8 cellular contexts compared by ENCODE assay signal in genomic region chr5:17255471-17256016, GRCh38. TPM values are rescaled to one million over a fixed set of nuclear protein-coding genes. Genes with fewer than 3 reads are reported as not detected.
A peak's percentile ranks its signal among the peaks of the same experiment; 100 is the strongest.
DNase-seq lines count a peak whose midpoint lies in the region; ATAC-seq, FAIRE-seq and TF ChIP-seq lines count a peak whose summit lies in the region.

No MANE protein-coding gene starts in this region.

- no peaks in the 10 kb centered on the region for H4K20me1 ChIP-seq in HepG2 (ENCODE audit: insufficient read depth, low read length)

- intact Hi-C loops in right lobe of liver (cut with DNase I): no loop called here
- intact Hi-C loops in HepG2 (cut with micrococcal nuclease; ENCODE audit: unreplicated experiment): no loop called here
- intact Hi-C loops in posterior cingulate gyrus (cut with DNase I): no loop called here
- intact Hi-C loops in transverse colon (cut with DNase I; ENCODE audit: low total_unique reads): no loop called here

- H3K4me3 ChIP-seq in right lobe of liver (no peak overlapping the region), HepG2 (replicated peaks in 1 of 3; ENCODE audit: insufficient read depth in 1 of 3, low read depth in 2 of 3, low read length in 3 of 3) (no peak overlapping the region), adipocyte (ENCODE audit: low read length) (peak overlapping the region; percentile 43), transverse colon (no peak overlapping the region)
- no peak overlapping the region for H3K4me3 ChIP-seq in effector memory CD4-positive, alpha-beta T cell (ENCODE audit: insufficient read depth, low read depth, low read length, poor library complexity, severe bottlenecking)

- CTCF ChIA-PET in HepG2 (lab: Yijun Ruan, JAX; ENCODE audit: low intra/inter-chr PET ratio, low total read pairs): no interaction called here

- peak; percentile 19 for TF ChIP-seq POLR2A in right lobe of liver (IDR thresholded peaks at IDR 0.05)
- TF ChIP-seq POLR2A in HepG2 (IDR thresholded peaks at IDR 0.05; ENCODE audit: insufficient read depth in 1 of 2, low read depth in 2 of 2, low read length in 2 of 2): no peak
- no peak for TF ChIP-seq POLR2A in transverse colon (IDR thresholded peaks at IDR 0.05)

- no TSS peak for BruUV-seq in HepG2 (replicated peaks; lab: Mats Ljungman, UMichigan)

- TF ChIP-seq RAD21 in HepG2 (CRISPR knock-in tag; IDR thresholded peaks at IDR 0.05): no peak

- H3K27ac ChIP-seq in right lobe of liver (no peak overlapping the region), HepG2 (ENCODE audit: extremely low read length, insufficient read depth, low read length) (no peak overlapping the region), transverse colon (no peak overlapping the region)
- no peak overlapping the region for H3K27ac ChIP-seq in effector memory CD4-positive, alpha-beta T cell (ENCODE audit: insufficient read depth, low read length, poor library complexity, severe bottlenecking)

- no peaks in the 10 kb centered on the region for H3K36me3 ChIP-seq in right lobe of liver
- no peaks in the 10 kb centered on the region for H3K36me3 ChIP-seq in HepG2 (replicated peaks in 1 of 2; ENCODE audit: control insufficient read depth in 1 of 2, insufficient read depth in 2 of 2, low read length in 2 of 2)
- H3K36me3 ChIP-seq in adipocyte (ENCODE audit: control insufficient read depth, insufficient read depth, low read length, severe bottlenecking): no peaks in the 10 kb centered on the region
- no peaks in the 10 kb centered on the region for H3K36me3 ChIP-seq in effector memory CD4-positive, alpha-beta T cell (ENCODE audit: control insufficient read depth, insufficient read depth, low read length)
- H3K36me3 ChIP-seq in transverse colon: no peaks in the 10 kb centered on the region

- in situ Hi-C loops in HepG2 (cut with HindIII; ENCODE audit: extremely low pct_ligation_motif_present, low pct_unique_long_range_greater_than_20kb) (no loop called here), transverse colon (cut with MboI; ENCODE audit: low pct_ligation_motif_present in 1 of 4, low pct_unique_long_range_greater_than_20kb in 1 of 4, low sequenced_read_pairs in 3 of 4) (no loop called here)

- H3K79me2 ChIP-seq in HepG2 (ENCODE audit: insufficient read depth, low read length): no peaks in the 10 kb centered on the region

- TF ChIP-seq CTCF in right lobe of liver (IDR thresholded peaks at IDR 0.05) (no peak), HepG2 (CRISPR knock-in tag; IDR thresholded peaks at IDR 0.05) (no peak), transverse colon (IDR thresholded peaks at IDR 0.05) (no peak)

- H3K27me3 ChIP-seq in right lobe of liver (no peaks in the 10 kb centered on the region), HepG2 (ENCODE audit: control insufficient read depth in 1 of 2, insufficient read depth in 2 of 2, low read length in 2 of 2) (no peaks in the 10 kb centered on the region; a peak in 1 of 5 replicates), adipocyte (replicated peaks; ENCODE audit: control insufficient read depth, insufficient read depth, low read length) (no peaks in the 10 kb centered on the region), transverse colon (no peaks in the 10 kb centered on the region)
- H3K27me3 ChIP-seq in effector memory CD4-positive, alpha-beta T cell (replicated peaks; ENCODE audit: control insufficient read depth, insufficient read depth, low read length, poor library complexity, severe bottlenecking): no peaks in the 10 kb centered on the region

- H3K4me2 ChIP-seq in HepG2 (ENCODE audit: low read depth, low read length): no peak overlapping the region

- ATAC-seq in right lobe of liver: peak; percentile 47 to 68 (median 61)
- ATAC-seq in HepG2: no peak
- ATAC-seq in HG03342 (IDR thresholded peaks at IDR 0.05; ENCODE audit: unreplicated experiment): peak; percentile 52

- DNase-seq in right lobe of liver (no peak), HepG2 (ENCODE audit: low spot score) (no peak), adipocyte (ENCODE audit: low read depth) (no peak), posterior cingulate gyrus (no peak), transverse colon (no peak), OCI-M1 (lab: John Stamatoyannopoulos, UW) (no peak)
- no peak for DNase-seq in effector memory CD4-positive, alpha-beta T cell

- POLR2A ChIA-PET in HepG2 (lab: Yijun Ruan, JAX): no interaction called here

- WGBS in right lobe of liver (ENCODE audit: insufficient coverage, low coverage, low lambda C conversion rate, missing lambda C conversion rate): 8% methylated on average over 6 of the region's 6 CpGs
- WGBS in HepG2 (ENCODE audit: low lambda C conversion rate): 0% methylated on average over 6 of the region's 6 CpGs
- 58 to 62% methylated on average over 2 to 6 of the region's 6 CpGs for WGBS in transverse colon (ENCODE audit: low coverage in 1 of 2), 2 donors

- no peaks in the 10 kb centered on the region for H3K9me3 ChIP-seq in right lobe of liver
- no peaks in the 10 kb centered on the region for H3K9me3 ChIP-seq in HepG2 (ENCODE audit: low read length)
- H3K9me3 ChIP-seq in adipocyte (ENCODE audit: control insufficient read depth, low read length): no peaks in the 10 kb centered on the region
- H3K9me3 ChIP-seq in effector memory CD4-positive, alpha-beta T cell (ENCODE audit: control insufficient read depth, low read length): no peaks in the 10 kb centered on the region
- no peaks in the 10 kb centered on the region for H3K9me3 ChIP-seq in transverse colon

- H3K4me1 ChIP-seq in right lobe of liver: no peaks in the 10 kb centered on the region
- no peaks in the 10 kb centered on the region for H3K4me1 ChIP-seq in HepG2 (ENCODE audit: insufficient read depth, low read length)
- peaks cover 52% of the 10 kb centered on the region for H3K4me1 ChIP-seq in adipocyte (ENCODE audit: control insufficient read depth, insufficient read depth, low read length)
- no peaks in the 10 kb centered on the region for H3K4me1 ChIP-seq in effector memory CD4-positive, alpha-beta T cell (ENCODE audit: control insufficient read depth, insufficient read depth, low read length, poor library complexity, severe bottlenecking)
- peaks cover 0 to 28% (median 9%) of the 10 kb centered on the region in 4 donors for H3K4me1 ChIP-seq in transverse colon

- FAIRE-seq in HepG2 (lab: Jason Lieb, UNC): no peak

- H3K9ac ChIP-seq in HepG2 (ENCODE audit: insufficient read depth, low read depth, low read length) (no peak overlapping the region), adipocyte (ENCODE audit: low read length) (no peak overlapping the region)

- TF ChIP-seq EP300 in HepG2 (IDR thresholded peaks at IDR 0.05; ENCODE audit: low read depth in 2 of 2, low read length in 2 of 2) (no peak), HepG2 (CRISPR knock-in tag; IDR thresholded peaks at IDR 0.05; ENCODE audit: borderline replicate concordance) (no peak), transverse colon (IDR thresholded peaks at IDR 0.05; ENCODE audit: low read depth) (no peak)

- no peak overlapping the region for H2AFZ ChIP-seq in HepG2 (ENCODE audit: low read length)

TF ChIP-seq in HepG2, 621 proteins besides CTCF, POLR2A, EP300 and RAD21 (continues in another document):
- no peak for TF ChIP-seq NCOA5 (CRISPR knock-in tag; IDR thresholded peaks at IDR 0.05)

RNA-seq across cellular contexts. Expression of gene BASP1, which starts 38.1 kb away (rescaled TPM):
- total RNA-seq in right lobe of liver (10 to 100 TPM in 1 of 6 experiments, 1 to 10 TPM in 5; 2.6 to 11.2 (median 4.7) TPM), HepG2 (2016; rRNA removed; fragmentation: Illumina TruSeq; extraction: Trizol) (not detected in 2 replicates), transverse colon (10 to 100 TPM in 2 of 4 donors, 1 to 10 TPM in 2; 1.5 to 36.4 (median 9.2) TPM)
- total RNA-seq in HepG2 (2016; cell fraction: cytosol; rRNA removed; fragmentation: Illumina TruSeq; extraction: Trizol; ENCODE audit: low read depth): not detected in 2 replicates
- not detected in 2 replicates for total RNA-seq in HepG2 (2016; cell fraction: insoluble cytoplasmic fraction; rRNA removed; fragmentation: Illumina TruSeq; extraction: Trizol)
- total RNA-seq in HepG2 (2016; cell fraction: membrane; rRNA removed; fragmentation: Illumina TruSeq; extraction: Trizol): not detected in 2 replicates
- total RNA-seq in HepG2 (2016; cell fraction: nucleus; rRNA removed; fragmentation: Illumina TruSeq; extraction: Trizol): not detected in 2 replicates
- polyA plus RNA-seq in HepG2 (2011; rRNA removed): 0.04 TPM in 1 of 2 replicates, not detected in the other
- polyA plus RNA-seq in HepG2 (2011; cell fraction: cytosol; rRNA removed): 0.04 and 0.05 TPM in 2 replicates
- not detected in 2 replicates for polyA plus RNA-seq in HepG2 (2011; cell fraction: nucleus; rRNA removed)
- not detected in 2 replicates for polyA plus RNA-seq in HepG2 (2012)
- polyA plus RNA-seq in HepG2 (2016; cell fraction: cytosol; fragmentation: Illumina TruSeq; extraction: Trizol; ENCODE audit: low read depth): not detected in 2 replicates
- not detected in 2 replicates for polyA plus RNA-seq in HepG2 (2016; cell fraction: insoluble cytoplasmic fraction; fragmentation: Illumina TruSeq; extraction: Trizol; ENCODE audit: low read depth)
- polyA plus RNA-seq in HepG2 (2016; cell fraction: membrane; fragmentation: Illumina TruSeq; extraction: Trizol; ENCODE audit: low read depth): not detected in 2 replicates
- not detected in 2 replicates for polyA plus RNA-seq in HepG2 (2016; cell fraction: nucleus; fragmentation: Illumina TruSeq; extraction: Trizol; ENCODE audit: insufficient read depth, low read depth)
- polyA minus RNA-seq in HepG2 (2011; rRNA and poly(A)+ RNA removed; ENCODE audit: low replicate concordance): 101 TPM in 1 of 2 replicates, not detected in the other
- polyA minus RNA-seq in HepG2 (2011; cell fraction: cytosol; rRNA and poly(A)+ RNA removed): 1.3 and 3.1 TPM in 2 replicates
- polyA minus RNA-seq in HepG2 (2011; cell fraction: nucleus; rRNA and poly(A)+ RNA removed): 1.1 and 1.8 TPM in 2 replicates
